ENCODE assay signal across 21 cellular contexts in the genomic region with DNA sequence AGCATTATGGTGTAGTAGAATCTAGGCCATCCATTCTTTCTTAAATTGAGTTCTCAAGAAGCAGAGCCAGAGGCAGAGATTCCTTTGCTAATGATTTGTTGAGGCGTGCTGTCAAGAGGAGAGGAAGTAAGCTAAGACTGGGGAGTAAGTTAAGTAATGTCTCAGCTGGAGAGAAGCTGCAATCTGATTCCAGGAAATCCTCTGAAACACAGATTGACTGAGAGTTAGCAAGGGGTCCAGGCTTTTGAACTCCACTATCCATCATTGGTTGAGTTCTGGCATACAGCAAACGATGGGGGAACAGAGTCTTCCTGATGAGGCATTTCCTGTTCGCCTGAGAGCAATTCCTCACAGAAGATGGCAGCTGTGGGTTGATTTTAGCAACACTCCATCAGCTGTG.
"Had no signal": no experiment of that assay in that cellular context is flagged by ENCODE, and none has a peak within 500 bp of the region (broad histone marks: within the 10 kb centered on the region; RNA-seq: fewer than 3 reads in every experiment).

No MANE protein-coding gene starts in this region.

- H3K4me1 Mint-ChIP-seq: activated CD8-positive, alpha-beta memory T cell treated with anti-CD3 and anti-CD28 coated beads, Interleukin-2, amount 10 ng/mL, durations not matched to agents 7 days and 5 days; activated naive CD8-positive, alpha-beta T cell treated with anti-CD3 and anti-CD28 coated beads for 36 hours; naive thymus-derived CD4-positive, alpha-beta T cell; stimulated activated naive B cell treated with anti-CD40 and anti-IgM and Interleukin-4, amounts not matched to agents 10 μg/mL and 1 μg/mL and 100 μg/mL, for 72 hours had no signal

- H3K4me3 ChIP-seq: colonic mucosa, lung, spleen had no signal

- H3K27me3 Mint-ChIP-seq: activated CD8-positive, alpha-beta memory T cell treated with anti-CD3 and anti-CD28 coated beads, Interleukin-2, amount 10 ng/mL, durations not matched to agents 7 days and 5 days; activated naive CD8-positive, alpha-beta T cell treated with anti-CD3 and anti-CD28 coated beads for 36 hours; progenitor cell of endocrine pancreas; stimulated activated naive B cell treated with anti-CD40 and anti-IgM and Interleukin-4, amounts not matched to agents 10 μg/mL and 1 μg/mL and 100 μg/mL, for 72 hours had no signal

- H3K27me3 ChIP-seq: colonic mucosa, spleen had no signal

- H3K36me3 ChIP-seq: colonic mucosa, spleen had no signal

- ATAC-seq: activated CD8-positive, alpha-beta memory T cell treated with anti-CD3 and anti-CD28 coated beads, Interleukin-2, amount 10 ng/mL, durations not matched to agents 7 days and 5 days; naive thymus-derived CD4-positive, alpha-beta T cell; sciatic nerve; stimulated activated naive B cell treated with anti-CD40 and anti-IgM and Interleukin-4, amounts not matched to agents 10 μg/mL and 1 μg/mL and 100 μg/mL, for 72 hours had no signal

- H3K27ac Mint-ChIP-seq: activated CD8-positive, alpha-beta memory T cell treated with anti-CD3 and anti-CD28 coated beads, Interleukin-2, amount 10 ng/mL, durations not matched to agents 7 days and 5 days; activated naive CD8-positive, alpha-beta T cell treated with anti-CD3 and anti-CD28 coated beads for 36 hours; progenitor cell of endocrine pancreas; stimulated activated naive B cell treated with anti-CD40 and anti-IgM and Interleukin-4, amounts not matched to agents 10 μg/mL and 1 μg/mL and 100 μg/mL, for 72 hours had no signal

- H3K4me1 ChIP-seq: colonic mucosa, spleen had no signal

- H3K36me3 Mint-ChIP-seq: activated CD8-positive, alpha-beta memory T cell treated with anti-CD3 and anti-CD28 coated beads, Interleukin-2, amount 10 ng/mL, durations not matched to agents 7 days and 5 days; activated naive CD8-positive, alpha-beta T cell treated with anti-CD3 and anti-CD28 coated beads for 36 hours; naive thymus-derived CD4-positive, alpha-beta T cell; stimulated activated naive B cell treated with anti-CD40 and anti-IgM and Interleukin-4, amounts not matched to agents 10 μg/mL and 1 μg/mL and 100 μg/mL, for 72 hours had no signal

- DNase-seq: activated CD4-positive, alpha-beta T cell treated with anti-CD3 and anti-CD28 coated beads, Interleukin-2, amount 50 U/mL, for 48 hours; activated CD4-positive, CD25-positive, alpha-beta regulatory T cell treated with anti-CD3 and anti-CD28 coated beads, Interleukin-2, amount 50 U/mL, for 72 hours; activated CD8-positive, alpha-beta memory T cell treated with anti-CD3 and anti-CD28 coated beads, Interleukin-2, amount 10 ng/mL, durations not matched to agents 7 days and 5 days; activated gamma-delta T cell; activated naive CD8-positive, alpha-beta T cell treated with anti-CD3 and anti-CD28 coated beads for 36 hours; activated T-cell treated with anti-CD3 and anti-CD28 coated beads, Interleukin-2, amount 50 U/mL, for 48 hours; aorta; colonic mucosa; effector memory CD4-positive, alpha-beta T cell; hippocampal formation; naive thymus-derived CD4-positive, alpha-beta T cell; occipital lobe; spleen; stimulated activated CD4-positive, alpha-beta T cell treated with anti-CD3 and anti-CD28 coated beads, Interleukin-1b, Interleukin-23, amount 100 ng/mL, for 48 hours; stimulated activated naive B cell treated with anti-CD40 and anti-IgM and Interleukin-4, amounts not matched to agents 10 μg/mL and 1 μg/mL and 100 μg/mL, for 72 hours; substantia nigra; trophoblast cell had no signal

- H3K9me3 ChIP-seq: colonic mucosa, spleen had no signal

- H3K9me3 Mint-ChIP-seq: activated naive CD8-positive, alpha-beta T cell treated with anti-CD3 and anti-CD28 coated beads for 36 hours had no signal

- H3K27ac ChIP-seq: colonic mucosa, epithelial cell of prostate, spleen had no signal

- H3K4me3 Mint-ChIP-seq: activated CD8-positive, alpha-beta memory T cell treated with anti-CD3 and anti-CD28 coated beads, Interleukin-2, amount 10 ng/mL, durations not matched to agents 7 days and 5 days; activated naive CD8-positive, alpha-beta T cell treated with anti-CD3 and anti-CD28 coated beads for 36 hours; naive thymus-derived CD4-positive, alpha-beta T cell; stimulated activated naive B cell treated with anti-CD40 and anti-IgM and Interleukin-4, amounts not matched to agents 10 μg/mL and 1 μg/mL and 100 μg/mL, for 72 hours had no signal
